In the genomic region with DNA sequence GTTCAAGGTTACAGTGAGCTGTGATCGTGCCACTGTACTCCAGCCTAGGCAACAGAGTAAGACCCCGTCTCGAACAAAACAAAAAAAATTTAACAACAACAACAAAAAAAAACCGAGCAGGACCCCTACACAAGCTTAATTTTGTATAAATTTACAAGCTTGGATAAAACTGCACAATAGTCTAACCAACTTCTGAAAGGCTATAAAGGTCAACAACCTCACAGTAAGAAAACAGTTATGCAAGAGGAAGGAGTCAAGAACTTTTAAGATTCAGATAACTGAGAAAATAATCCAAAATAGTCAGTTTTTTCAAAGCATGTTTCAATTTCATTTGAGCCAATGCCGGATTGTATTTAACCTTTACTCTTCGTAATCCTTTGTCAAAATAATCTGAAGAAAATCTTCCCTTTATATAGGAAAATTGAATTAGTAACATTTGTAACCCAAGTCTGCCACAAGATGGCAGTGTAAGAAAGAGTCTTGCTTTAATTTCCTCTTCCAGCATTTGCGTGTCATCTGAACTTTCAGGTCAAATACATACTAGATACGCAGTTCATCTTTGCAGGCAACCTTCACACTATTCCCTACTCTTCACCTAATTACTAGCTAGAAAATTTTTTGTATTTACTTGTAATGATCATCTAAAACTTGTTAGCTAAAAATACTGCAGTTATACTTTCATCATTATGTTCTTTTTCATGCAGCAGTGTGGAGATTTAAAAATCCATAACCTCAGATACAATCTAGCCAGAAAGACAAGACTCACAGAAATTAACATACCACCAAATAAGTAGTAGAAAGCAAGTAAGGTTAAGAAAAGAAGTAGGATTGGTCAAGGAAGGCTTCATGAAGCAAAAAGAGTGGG, we compare ENCODE assay signal across 8 cellular contexts. TPM values are rescaled to one million over a fixed set of nuclear protein-coding genes. Genes with fewer than 3 reads are reported as not detected.
A peak's percentile ranks its signal among the peaks of the same experiment; 100 is the strongest.
DNase-seq lines count a peak whose midpoint lies in the region; ATAC-seq, FAIRE-seq and TF ChIP-seq lines count a peak whose summit lies in the region.

No MANE protein-coding gene starts in this region.

- H3K79me2 ChIP-seq in ACC112 (ENCODE audit: control insufficient read depth, insufficient read depth, low read length, unreplicated experiment) (peaks cover 56% of the 10 kb centered on the region), GM12878 (ENCODE audit: control insufficient read depth, insufficient read depth, low read length) (peaks cover 45% of the 10 kb centered on the region)

- H3K4me1 ChIP-seq in ACC112 (ENCODE audit: control insufficient read depth, insufficient read depth, low read length, unreplicated experiment) (peaks cover 32% of the 10 kb centered on the region), HUES64 (ENCODE audit: insufficient read depth, low read length) (peaks cover 22% of the 10 kb centered on the region), GM12878 (ENCODE audit: control insufficient read depth, insufficient read depth, low read length) (no peaks in the 10 kb centered on the region), spleen (peaks cover 6 to 42% (median 27%) of the 10 kb centered on the region in 6 donors)

- in situ Hi-C loops in GM12878 (cut with MboI), result loop anchor here (5.0 kb wide), 1 partner anchor 280 kb away; no protein-coding TSS in a partner anchor

- no peak for TF ChIP-seq EP300 in GM12878 (IDR thresholded peaks at IDR 0.05; ENCODE audit: borderline replicate concordance in 1 of 2, control insufficient read depth in 1 of 2, low read depth in 2 of 2, low read length in 2 of 2)

- POLR2A ChIA-PET in GM12878 (lab: Charles Lee), result interaction anchor here (1.0 to 7.4 kb wide), 4 partner anchors 15 to 280 kb away, joined by 3 to 96 read pairs (median 6); partner anchors contain the start of genes PARP2, PIP4P1 and TEP1

- H3K4me2 ChIP-seq in GM12878 (ENCODE audit: control insufficient read depth, insufficient read depth), result 0 out of 2 replicates have a peak overlapping the region, but pooled peaks have one; percentile 23

- no TSS peak for BruUV-seq in GM12878 (replicated peaks; lab: Mats Ljungman, UMichigan)

- peaks cover 26% of the 10 kb centered on the region for H3K36me3 ChIP-seq in ACC112 (ENCODE audit: insufficient read depth, low read length)
- H3K36me3 ChIP-seq in HUES64 (ENCODE audit: insufficient read depth, low read length), result peaks cover 83% of the 10 kb centered on the region
- H3K36me3 ChIP-seq in GM12878 (ENCODE audit: control insufficient read depth in 2 of 2, insufficient read depth in 2 of 2, low read length in 1 of 2), result peaks cover 2 to 28% of the 10 kb centered on the region in 2 experiments
- H3K36me3 ChIP-seq in spleen, result peaks cover 0 to 57% (median 25%) of the 10 kb centered on the region in 6 donors

- H2AFZ ChIP-seq in ACC112 (ENCODE audit: low read length, unreplicated experiment) (no peak overlapping the region), GM12878 (ENCODE audit: control insufficient read depth, low read depth, low read length) (no peak overlapping the region)

- peak; percentile 91 for FAIRE-seq in GM12878 (lab: Jason Lieb, UNC)

- H3K9ac ChIP-seq in HUES64 (ENCODE audit: low read depth, low read length) (peak overlapping the region; percentile 7; the same call in 1 of the 2 replicates), GM12878 (ENCODE audit: control insufficient read depth, insufficient read depth, low read length) (no peak overlapping the region)

- H3K27me3 ChIP-seq in ACC112 (ENCODE audit: insufficient read depth, low read length), result no peaks in the 10 kb centered on the region
- H3K27me3 ChIP-seq in HUES64 (ENCODE audit: insufficient read depth, low read length), result no peaks in the 10 kb centered on the region
- no peaks in the 10 kb centered on the region for H3K27me3 ChIP-seq in GM12878 (replicated peaks in 1 of 2; ENCODE audit: control insufficient read depth in 2 of 2, insufficient read depth in 2 of 2, low read length in 1 of 2)
- no peaks in the 10 kb centered on the region for H3K27me3 ChIP-seq in spleen (replicated peaks in 1 of 7)

- WGBS in HUES64, result 86% methylated on average over 7 of the region's 8 CpGs
- WGBS in GM12878 (ENCODE audit: insufficient coverage, insufficient replicate concordance, low lambda C conversion rate, missing lambda C conversion rate), result 49% methylated on average over 8 of the region's 8 CpGs
- whole genome bisulfite sequencing in spleen, 5 donors, result 41 to 54% (median 45%) methylated on average over 8 of the region's 8 CpGs

- TF ChIP-seq CTCF in GM12878 (IDR thresholded peaks at IDR 0.05 in 2 of 3, conservative IDR thresholded peaks at IDR 0.05 in 1 of 3; ENCODE audit: control insufficient read depth in 2 of 3, extremely low read depth in 1 of 3, insufficient read depth in 1 of 3, low read depth in 3 of 3, low read length in 3 of 3) (peak; percentile 51 to 81 (median 62); a peak in 5 of 6 replicates), spleen (IDR thresholded peaks at IDR 0.05 in 8 of 11, conservative IDR thresholded peaks at IDR 0.05 in 3 of 11) (peak; percentile 59 to 82 (median 75))

- intact Hi-C loops in GM12878 (cut with micrococcal nuclease; ENCODE audit: unreplicated experiment), result loop anchor here (1.0 to 5.0 kb wide), 4 partner anchors 86 to 356 kb away; partner anchors contain the start of gene TEP1
- intact Hi-C loops in spleen (cut with DNase I; ENCODE audit: low total_unique reads), result loop anchor here (5.0 kb wide), 2 partner anchors 280 to 365 kb away; no protein-coding TSS in a partner anchor

- H4K20me1 ChIP-seq in GM12878 (ENCODE audit: control insufficient read depth, insufficient read depth), result peaks cover 3% of the 10 kb centered on the region; the same call in 1 of the 2 replicates

- TF ChIP-seq POLR2A in GM12878 (IDR thresholded peaks at IDR 0.05; ENCODE audit: low read depth, low read length) (no peak), spleen (IDR thresholded peaks at IDR 0.05) (no peak)

- RAD21 ChIA-PET in GM12878 (lab: Charles Lee; ENCODE audit: unreplicated experiment), result interaction anchor here (0.8 to 7.9 kb wide), 29 partner anchors 9 to 530 kb away, joined by 3 to 78 read pairs (median 4); partner anchors contain the start of genes APEX1, PARP2, PIP4P1 and TEP1

- ATAC-seq in GM12878 (peak; percentile 62), GM18858 (IDR thresholded peaks at IDR 0.05; ENCODE audit: unreplicated experiment) (no peak)

- H3K9me3 ChIP-seq in HUES64 (ENCODE audit: insufficient read depth, low read depth, low read length) (0 out of 2 replicates have a peak, but pooled peaks cover 2% of the 10 kb centered on the region), GM12878 (replicated peaks; ENCODE audit: control insufficient read depth, insufficient read depth, low read length) (no peaks in the 10 kb centered on the region), spleen (no peaks in the 10 kb centered on the region)

- peak; percentile 80 for TF ChIP-seq RAD21 in GM12878 (IDR thresholded peaks at IDR 0.05; ENCODE audit: insufficient read depth, low read depth, low read length)

- SMC1A ChIA-PET in GM12878 (lab: Charles Lee; ENCODE audit: uncharacterized antibody, unreplicated experiment), result interaction anchor here (0.6 to 7.4 kb wide), 38 partner anchors 8 to 365 kb away, joined by 3 to 110 read pairs (median 4); partner anchors contain the start of genes APEX1, OSGEP, PARP2 and PIP4P1

- DNase-seq in GM04504 (ENCODE audit: low read depth) (peak; percentile 37), NOMO-1 treated with DMSO at 0.1 percent for 48 hours (lab: John Stamatoyannopoulos, UW; ENCODE audit: unreplicated experiment) (peak; percentile 55), GM12878 (ENCODE audit: low read depth, low spot score) (peak; percentile 35), iPS-NIHi11 (ENCODE audit: low spot score) (peak; percentile 35), spleen (no peak)

- H3K27ac ChIP-seq in ACC112 (ENCODE audit: low read depth, low read length), result peak overlapping the region; percentile 11; the same call in 1 of the 2 replicates
- no peak overlapping the region; the same call in 1 of the 2 replicates for H3K27ac ChIP-seq in HUES64 (ENCODE audit: low read depth, low read length)
- H3K27ac ChIP-seq in GM12878 (ENCODE audit: control insufficient read depth, insufficient read depth), result no peak overlapping the region
- H3K27ac ChIP-seq in spleen, result peak overlapping the region in 4 of 8 donors; percentile 8 to 42 (median 24)

- H3K4me3 ChIP-seq in ACC112 (ENCODE audit: low read depth, low read length) (no peak overlapping the region; the same call in 1 of the 2 replicates), HUES64 (ENCODE audit: low read length) (no peak overlapping the region), GM12878 (peak overlapping the region; percentile 50; the same call in 1 of the 2 replicates), spleen (no peak overlapping the region)

- CTCF ChIA-PET in GM12878 (lab: Yijun Ruan, JAX), result interaction anchor here (0.6 to 11.3 kb wide), 58 partner anchors 10 to 546 kb away, joined by 3 to 216 read pairs (median 5); partner anchors contain the start of genes ANG, APEX1, OSGEP and PARP2

RNA-seq across cellular contexts. Expression of gene CCNB1IP1, which starts 5.8 kb away (rescaled TPM):
- 136 TPM for polyA plus RNA-seq in HUES64 (2013, experiment 1 of 2)
- polyA plus RNA-seq in HUES64 (2013, experiment 2 of 2), result 168 TPM
- 106 and 111 TPM in 2 replicates for total RNA-seq in GM12878 (2013; cell fraction: nucleolus; rRNA removed)
- total RNA-seq in GM12878 (2014; rRNA removed) (92.4 and 122 TPM in 2 replicates), GM12878 (2014; rRNA removed; fragmentation: Illumina TruSeq; extraction: Trizol) (99.7 and 102 TPM in 2 replicates), GM12878 (2021) (60.3 and 61.0 TPM in 2 replicates), spleen (10 to 100 TPM; 21.1 to 32.8 (median 27.9) TPM)
- polyA plus RNA-seq in GM12878 (2011; ENCODE audit: low read depth), result 87.9 TPM
- polyA plus RNA-seq in GM12878 (2011; rRNA removed) (165 and 188 TPM in 2 replicates), GM12878 (2014; fragmentation: Illumina TruSeq; extraction: Trizol) (109 and 144 TPM in 2 replicates), GM12878 (2014; fragmentation: Nextera tagmentation; extraction: Ambion mirVana) (10 to 100 TPM; 69.2 to 80.6 TPM), GM12878 (2014; rRNA removed) (85.1 and 98.2 TPM in 2 replicates), GM12878 (2016; fragmentation: Nextera tagmentation; extraction: Ambion mirVana) (10 to 100 TPM; 20.4 to 23.0 TPM), spleen (10 to 100 TPM; 30.4 to 49.1 (median 43.6) TPM)
- 96.7 and 123 TPM in 2 replicates for polyA plus RNA-seq in GM12878 (2011; cell fraction: cytosol; rRNA removed)
- polyA plus RNA-seq in GM12878 (2011; cell fraction: nucleus; rRNA removed), result 52.4 and 52.7 TPM in 2 replicates
- polyA plus RNA-seq in GM12878 (2012), result 63.3 and 99.5 TPM in 2 replicates
- polyA minus RNA-seq in GM12878 (2011; rRNA and poly(A)+ RNA removed), result 119 TPM in 2 replicates
- 20.8 and 28.8 TPM in 2 replicates for polyA minus RNA-seq in GM12878 (2011; cell fraction: cytosol; rRNA and poly(A)+ RNA removed)
- 40.9 and 73.9 TPM in 2 replicates for polyA minus RNA-seq in GM12878 (2011; cell fraction: nucleus; rRNA and poly(A)+ RNA removed)

RNA-seq across cellular contexts. Expression of gene PARP2, which starts 16.2 kb away (rescaled TPM):
- polyA plus RNA-seq in HUES64 (2013, experiment 1 of 2), result 32.3 TPM
- polyA plus RNA-seq in HUES64 (2013, experiment 2 of 2), result 32.4 TPM
- 34.2 and 47.2 TPM in 2 replicates for total RNA-seq in GM12878 (2013; cell fraction: nucleolus; rRNA removed)
- 26.7 and 33.5 TPM in 2 replicates for total RNA-seq in GM12878 (2014; rRNA removed)
- total RNA-seq in GM12878 (2014; rRNA removed; fragmentation: Illumina TruSeq; extraction: Trizol), result 35.3 and 39.4 TPM in 2 replicates
- 36.8 and 39.2 TPM in 2 replicates for total RNA-seq in GM12878 (2021)
- polyA plus RNA-seq in GM12878 (2011; ENCODE audit: low read depth), result 31.6 TPM
- 45.3 and 68.0 TPM in 2 replicates for polyA plus RNA-seq in GM12878 (2011; rRNA removed)
- polyA plus RNA-seq in GM12878 (2011; cell fraction: cytosol; rRNA removed), result 31.1 and 34.1 TPM in 2 replicates
- polyA plus RNA-seq in GM12878 (2011; cell fraction: nucleus; rRNA removed), result 78.4 and 83.9 TPM in 2 replicates
- polyA plus RNA-seq in GM12878 (2012), result 30.3 and 35.5 TPM in 2 replicates
- polyA plus RNA-seq in GM12878 (2014; fragmentation: Illumina TruSeq; extraction: Trizol), result 60.8 and 72.6 TPM in 2 replicates
- polyA plus RNA-seq in GM12878 (2014; fragmentation: Nextera tagmentation; extraction: Ambion mirVana), result 10 to 100 TPM; 30.4 to 38.0 TPM
- 37.1 and 46.9 TPM in 2 replicates for polyA plus RNA-seq in GM12878 (2014; rRNA removed)
- polyA plus RNA-seq in GM12878 (2016; fragmentation: Nextera tagmentation; extraction: Ambion mirVana), result 10 to 100 TPM; 72.2 to 75.4 TPM
- 20.6 and 21.9 TPM in 2 replicates for polyA minus RNA-seq in GM12878 (2011; rRNA and poly(A)+ RNA removed)
- 9.4 and 15.9 TPM in 2 replicates for polyA minus RNA-seq in GM12878 (2011; cell fraction: cytosol; rRNA and poly(A)+ RNA removed)
- polyA minus RNA-seq in GM12878 (2011; cell fraction: nucleus; rRNA and poly(A)+ RNA removed), result 15.0 and 19.6 TPM in 2 replicates
- 10 to 100 TPM; 10.9 to 25.0 (median 17.2) TPM for total RNA-seq in spleen
- 10 to 100 TPM in 2 of 3 donors, 1 to 10 TPM in 1; 9.1 to 12.0 (median 11.3) TPM for polyA plus RNA-seq in spleen

RNA-seq across cellular contexts. Expression of gene TTC5, which starts 21.5 kb away (rescaled TPM):
- polyA plus RNA-seq in HUES64 (2013, experiment 1 of 2), result 8.9 TPM
- 8.4 TPM for polyA plus RNA-seq in HUES64 (2013, experiment 2 of 2)
- total RNA-seq in GM12878 (2013; cell fraction: nucleolus; rRNA removed), result 41.2 and 48.1 TPM in 2 replicates
- total RNA-seq in GM12878 (2014; rRNA removed), result 11.4 and 11.8 TPM in 2 replicates
- total RNA-seq in GM12878 (2014; rRNA removed; fragmentation: Illumina TruSeq; extraction: Trizol), result 15.3 and 15.7 TPM in 2 replicates
- 15.9 and 16.6 TPM in 2 replicates for total RNA-seq in GM12878 (2021)
- polyA plus RNA-seq in GM12878 (2011; ENCODE audit: low read depth), result 3.9 TPM
- 21.6 and 22.5 TPM in 2 replicates for polyA plus RNA-seq in GM12878 (2011; rRNA removed)
- 10.0 and 12.3 TPM in 2 replicates for polyA plus RNA-seq in GM12878 (2011; cell fraction: cytosol; rRNA removed)
- 14.1 and 15.1 TPM in 2 replicates for polyA plus RNA-seq in GM12878 (2011; cell fraction: nucleus; rRNA removed)
- polyA plus RNA-seq in GM12878 (2012), result 5.0 and 10.2 TPM in 2 replicates
- 7.3 and 9.7 TPM in 2 replicates for polyA plus RNA-seq in GM12878 (2014; fragmentation: Illumina TruSeq; extraction: Trizol)
- 1 to 10 TPM; 6.9 to 7.6 TPM for polyA plus RNA-seq in GM12878 (2014; fragmentation: Nextera tagmentation; extraction: Ambion mirVana)
- polyA plus RNA-seq in GM12878 (2014; rRNA removed), result 7.6 and 8.0 TPM in 2 replicates
- 10 to 100 TPM; 20.9 to 21.3 TPM for polyA plus RNA-seq in GM12878 (2016; fragmentation: Nextera tagmentation; extraction: Ambion mirVana)
- 23.3 and 24.0 TPM in 2 replicates for polyA minus RNA-seq in GM12878 (2011; rRNA and poly(A)+ RNA removed)
- 6.1 and 8.8 TPM in 2 replicates for polyA minus RNA-seq in GM12878 (2011; cell fraction: cytosol; rRNA and poly(A)+ RNA removed)
- polyA minus RNA-seq in GM12878 (2011; cell fraction: nucleus; rRNA and poly(A)+ RNA removed), result 17.2 and 23.4 TPM in 2 replicates
- total RNA-seq in spleen, result 10 to 100 TPM; 12.5 to 21.9 (median 18.8) TPM
- polyA plus RNA-seq in spleen, result 1 to 10 TPM; 5.9 to 7.2 (median 6.7) TPM
